In the genomic region with DNA sequence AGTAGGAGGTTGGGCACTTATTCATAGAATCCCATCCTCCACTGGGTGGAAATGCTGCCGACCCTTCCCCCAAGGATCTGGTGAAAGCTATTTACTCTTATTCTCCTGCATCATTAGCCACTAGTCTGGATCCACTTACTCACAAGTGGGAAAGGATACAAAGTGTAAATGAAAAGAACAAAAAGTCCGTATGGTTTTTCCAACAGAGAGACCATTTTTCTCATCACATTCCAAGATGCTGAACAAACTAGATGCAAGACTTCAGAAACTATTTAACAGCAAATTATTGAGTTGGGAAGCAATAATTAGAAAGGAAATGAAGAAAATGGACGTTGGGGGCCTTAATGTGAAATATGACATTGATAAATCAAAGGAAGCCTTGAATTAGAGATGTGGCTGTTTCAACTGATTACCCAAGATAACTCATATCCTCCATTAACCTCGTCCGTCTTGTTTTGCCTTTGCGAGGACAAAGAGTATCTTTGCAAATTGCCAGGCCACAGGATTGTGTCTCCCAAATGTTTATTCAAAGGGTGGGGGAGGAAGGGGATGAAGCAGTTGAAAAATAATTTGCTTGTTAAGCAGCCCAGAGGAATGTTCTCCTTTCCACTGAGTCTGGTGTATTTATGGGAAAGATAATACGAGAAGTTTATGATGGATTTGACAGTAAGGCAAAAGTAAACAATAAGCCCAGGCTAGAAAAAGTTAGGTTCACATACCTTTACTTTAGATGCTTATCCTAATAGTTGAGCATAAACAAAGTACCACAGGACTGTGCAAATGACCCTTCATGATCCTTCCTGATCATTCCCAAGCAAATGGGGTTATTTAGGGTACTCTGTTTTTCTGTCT, we compare ENCODE assay signal across 17 cellular contexts.
DNase-seq lines count a peak whose midpoint lies in the region; ATAC-seq and TF ChIP-seq lines count a peak whose summit lies in the region.
"Had no signal": no experiment of that assay in that cellular context is flagged by ENCODE, and none has a peak within 500 bp of the region (broad histone marks: within the 10 kb centered on the region; RNA-seq: fewer than 3 reads in every experiment).

No MANE protein-coding gene starts in this region.

- H3K36me3 ChIP-seq in heart right ventricle (no peaks in the 10 kb centered on the region), left ventricle myocardium inferior (no peaks in the 10 kb centered on the region), prostate gland (no peaks in the 10 kb centered on the region), BE2C (no peaks in the 10 kb centered on the region)

- peak overlapping the region in 4 of 10 donors; percentile 13 to 64 (median 46) for H3K27ac ChIP-seq in heart right ventricle
- H3K27ac ChIP-seq in right cardiac atrium (ENCODE audit: low read length) = no peak overlapping the region
- H3K27ac ChIP-seq in left ventricle myocardium inferior (replicated peaks) = peak overlapping the region; percentile 68
- peak overlapping the region; percentile 9 to 17 for H3K27ac ChIP-seq in prostate gland
- H3K27ac ChIP-seq: A549 had no signal

- ATAC-seq in heart right ventricle (peak in 5 of 8 donors; percentile 29 to 75 (median 63)), right cardiac atrium (no peak), GM21723 (IDR thresholded peaks at IDR 0.05; ENCODE audit: unreplicated experiment) (no peak)
- ATAC-seq: A549 had no signal

- peaks cover 0 to 20% (median 0%) of the 10 kb centered on the region in 9 donors for H3K4me1 ChIP-seq in heart right ventricle
- no peaks in the 10 kb centered on the region for H3K4me1 ChIP-seq in right cardiac atrium (ENCODE audit: control insufficient read depth, insufficient read depth, low read length)
- H3K4me1 ChIP-seq in left ventricle myocardium inferior = peaks cover 19% of the 10 kb centered on the region
- H3K4me1 ChIP-seq in prostate gland (replicated peaks) = no peaks in the 10 kb centered on the region
- H3K4me1 ChIP-seq in BE2C = no peaks in the 10 kb centered on the region
- H3K4me1 ChIP-seq: A549 had no signal

- TF ChIP-seq POLR2A in prostate gland (IDR thresholded peaks at IDR 0.05) = no peak

- DNase-seq in heart right ventricle = no peak
- DNase-seq in right cardiac atrium = no peak
- DNase-seq in left ventricle myocardium inferior = no peak
- DNase-seq in prostate gland (ENCODE audit: low spot score) = peak; percentile 44
- no peak for DNase-seq in hepatic stellate cell (ENCODE audit: low spot score)
- no peak for DNase-seq in AG08395 (ENCODE audit: low spot score)
- DNase-seq in BE2C = no peak
- DNase-seq: activated CD4-positive, alpha-beta T cell treated with anti-CD3 and anti-CD28 coated beads, Interleukin-2, amount 50 U/mL, for 4 hours; activated naive CD8-positive, alpha-beta T cell treated with anti-CD3 and anti-CD28 coated beads, Interleukin-2, amount 10 ng/mL, durations not matched to agents 7 days and 5 days; activated T-cell treated with anti-CD3 and anti-CD28 coated beads, Interleukin-2, amount 50 U/mL, for 48 hours; CD8-positive, alpha-beta memory T cell; EL; kidney; NCI-H1694; stimulated activated CD4-positive, alpha-beta T cell treated with anti-CD3 and anti-CD28 coated beads, Interleukin-1b, Interleukin-23, amount 100 ng/mL, for 48 hours had no signal

- H3K4me3 ChIP-seq in heart right ventricle (no peak overlapping the region), right cardiac atrium (ENCODE audit: low read length) (no peak overlapping the region), left ventricle myocardium inferior (no peak overlapping the region), prostate gland (no peak overlapping the region), BE2C (ENCODE audit: low read depth, low read length) (no peak overlapping the region)
- H3K4me3 ChIP-seq: A549 had no signal

- H3K9me3 ChIP-seq in heart right ventricle (no peaks in the 10 kb centered on the region), right cardiac atrium (ENCODE audit: control insufficient read depth, low read length) (no peaks in the 10 kb centered on the region), left ventricle myocardium inferior (replicated peaks) (no peaks in the 10 kb centered on the region), prostate gland (no peaks in the 10 kb centered on the region), BE2C (no peaks in the 10 kb centered on the region)
- H3K9me3 ChIP-seq: A549 had no signal

- no peak for TF ChIP-seq CTCF in heart right ventricle (IDR thresholded peaks at IDR 0.05)
- no peak for TF ChIP-seq CTCF in left ventricle myocardium inferior (IDR thresholded peaks at IDR 0.05; ENCODE audit: borderline replicate concordance)
- TF ChIP-seq CTCF in prostate gland (IDR thresholded peaks at IDR 0.05) = no peak
- no peak for TF ChIP-seq CTCF in BE2C (IDR thresholded peaks at IDR 0.05; ENCODE audit: low read depth, low read length)

- intact Hi-C loops in heart right ventricle (cut with DNase I) = no loop called here
- intact Hi-C loops in right cardiac atrium (cut with DNase I) = no loop called here
- intact Hi-C loops in left ventricle myocardium inferior (cut with micrococcal nuclease) = loop anchor here (10.0 kb wide), 1 partner anchor 495 kb away; no protein-coding TSS in a partner anchor
- intact Hi-C loops in prostate gland (cut with DNase I) = no loop called here

- WGBS in heart right ventricle, 2 donors = 49 to 60% methylated on average over 7 of the region's 7 CpGs
- WGBS in right cardiac atrium = 43% methylated on average over 7 of the region's 7 CpGs
- WGBS in prostate gland = 29% methylated on average over 7 of the region's 7 CpGs

- H3K27me3 ChIP-seq in heart right ventricle (no peaks in the 10 kb centered on the region), right cardiac atrium (ENCODE audit: control insufficient read depth, insufficient read depth) (no peaks in the 10 kb centered on the region), left ventricle myocardium inferior (ENCODE audit: low read depth) (no peaks in the 10 kb centered on the region), prostate gland (replicated peaks; ENCODE audit: insufficient read depth) (no peaks in the 10 kb centered on the region), BE2C (no peaks in the 10 kb centered on the region)

Comparison
In these comparisons a context has a peak if more than half of its experiments do, and no peak if none do; other contexts are left out.
1. ATAC-seq: peak in heart right ventricle (5 of 8); none in right cardiac atrium (0 of 2) and GM21723 (single experiment).